25 cellular contexts compared by ENCODE assay signal in the genomic region with DNA sequence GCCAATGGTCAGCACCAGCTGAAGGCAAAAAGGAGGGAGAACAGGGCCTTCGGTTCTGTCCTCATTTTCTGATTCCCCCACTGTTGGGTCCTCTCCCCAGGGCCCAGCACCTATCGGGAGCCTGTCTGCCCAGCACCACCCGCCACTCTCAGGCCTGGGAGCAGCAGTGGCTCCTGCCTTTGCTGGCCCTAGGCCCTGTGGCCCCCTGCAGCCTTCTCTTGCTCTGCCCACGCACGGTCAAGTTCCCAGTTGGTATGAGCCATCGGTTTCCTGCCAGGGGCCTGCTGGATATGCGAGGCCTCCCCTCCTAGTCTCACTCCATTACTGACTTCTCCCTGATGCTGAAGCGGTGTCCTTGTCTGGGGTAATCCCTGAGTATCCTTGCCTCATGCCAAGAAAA.
"Had no signal": no experiment of that assay in that cellular context is flagged by ENCODE, and none has a peak within 500 bp of the region (broad histone marks: within the 10 kb centered on the region; RNA-seq: fewer than 3 reads in every experiment).

No MANE protein-coding gene starts in this region.

- H3K36me3 ChIP-seq: colonic mucosa, esophagus muscularis mucosa, gastroesophageal sphincter, neutrophil, pancreas, right lobe of liver, stomach, thyroid gland had no signal

- H3K27ac ChIP-seq: colonic mucosa, esophagus muscularis mucosa, foreskin keratinocyte, gastroesophageal sphincter, neutrophil, pancreas, right lobe of liver, stomach, thyroid gland had no signal

- H3K4me1 ChIP-seq: colonic mucosa, esophagus muscularis mucosa, foreskin keratinocyte, gastroesophageal sphincter, pancreas, right lobe of liver, stomach, thyroid gland had no signal

- H3K27me3 Mint-ChIP-seq: dendritic cell treated with granulocyte-macrophage colony-stimulating factor and Interleukin-4, amounts not matched to agents 40 ng/mL and 50 ng/mL, for 4 days had no signal

- H3K27ac Mint-ChIP-seq: dendritic cell treated with granulocyte-macrophage colony-stimulating factor and Interleukin-4, amounts not matched to agents 40 ng/mL and 50 ng/mL, for 4 days; natural killer cell; type B pancreatic cell had no signal

- H3K4me3 ChIP-seq: colonic mucosa, esophagus muscularis mucosa, gastroesophageal sphincter, lung, pancreas, right lobe of liver, smooth muscle cell, stomach, thyroid gland had no signal

- H3K9me3 Mint-ChIP-seq: central memory CD8-positive, alpha-beta T cell; dendritic cell treated with granulocyte-macrophage colony-stimulating factor and Interleukin-4, amounts not matched to agents 40 ng/mL and 50 ng/mL, for 4 days; natural killer cell; type B pancreatic cell had no signal

- DNase-seq: colonic mucosa; effector CD8-positive, alpha-beta T cell; foreskin keratinocyte; hypothalamus; kidney; natural killer cell; pancreas; retina; right lobe of liver; stimulated activated CD4-positive, alpha-beta T cell treated with anti-CD3 and anti-CD28 coated beads, Interleukin-12 subunit alpha, Interleukin-12 subunit beta, amount 100 ng/mL, for 4 hours; stimulated activated CD4-positive, alpha-beta T cell treated with anti-CD3 and anti-CD28 coated beads, Interleukin-1b, Interleukin-23, amount 100 ng/mL, for 48 hours; stimulated activated CD4-positive, alpha-beta T cell treated with anti-CD3 and anti-CD28 coated beads, Interleukin-4, amount 100 ng/mL, for 1 hour; stimulated activated CD8-positive, alpha-beta memory T cell treated with anti-CD3 and anti-CD28 coated beads, Interleukin-4, amount 100 ng/mL, for 48 hours; stimulated activated naive CD4-positive, alpha-beta T cell treated with Interleukin-2 at 50 U/mL for 16 hours; stomach; thyroid gland had no signal

- H3K36me3 Mint-ChIP-seq: natural killer cell, type B pancreatic cell had no signal

- H3K4me1 Mint-ChIP-seq: central memory CD8-positive, alpha-beta T cell; natural killer cell had no signal

- ATAC-seq: foreskin keratinocyte, gastroesophageal sphincter, left lobe of liver, natural killer cell, pancreas had no signal

- H3K27me3 ChIP-seq: colonic mucosa, esophagus muscularis mucosa, gastroesophageal sphincter, neutrophil, pancreas, right lobe of liver, stomach, thyroid gland had no signal

- H3K9me3 ChIP-seq: colonic mucosa, esophagus muscularis mucosa, gastroesophageal sphincter, neutrophil, pancreas, right lobe of liver, stomach, thyroid gland had no signal

- H3K4me2 ChIP-seq: smooth muscle cell had no signal

- H3K4me3 Mint-ChIP-seq: central memory CD8-positive, alpha-beta T cell; dendritic cell treated with granulocyte-macrophage colony-stimulating factor and Interleukin-4, amounts not matched to agents 40 ng/mL and 50 ng/mL, for 4 days; natural killer cell; type B pancreatic cell had no signal
